9 cellular contexts compared by ENCODE assay signal in genomic region chr11:67406969-67407699, GRCh38. TPM values are rescaled to one million over a fixed set of nuclear protein-coding genes. Genes with fewer than 3 reads are reported as not detected.
DNase-seq lines count a peak whose midpoint lies in the region; ATAC-seq and TF ChIP-seq lines count a peak whose summit lies in the region.
"Had no signal": no experiment of that assay in that cellular context is flagged by ENCODE, and none has a peak within 500 bp of the region (broad histone marks: within the 10 kb centered on the region; RNA-seq: fewer than 3 reads in every experiment).

No MANE protein-coding gene starts in this region.

- peaks cover 44% of the 10 kb centered on the region for H3K36me3 ChIP-seq in KOPT-K1 (ENCODE audit: insufficient read depth, low read length)
- H3K36me3 ChIP-seq in mammary epithelial cell (ENCODE audit: insufficient read depth, low read length) = no peaks in the 10 kb centered on the region

- H2AFZ ChIP-seq in mammary epithelial cell (ENCODE audit: low read depth, low read length) = no peak overlapping the region

- H3K36me3 Mint-ChIP-seq in activated naive CD8-positive, alpha-beta T cell treated with anti-CD3 and anti-CD28 coated beads for 36 hours = peaks cover 41% of the 10 kb centered on the region
- no peaks in the 10 kb centered on the region for H3K36me3 Mint-ChIP-seq in natural killer cell treated with Interleukin-12 subunit alpha and Interleukin-12 subunit beta and Interleukin-15 and Interleukin-18, amount 100 ng/mL, for 72 hours

- H3K9me3 Mint-ChIP-seq in activated naive CD8-positive, alpha-beta T cell treated with anti-CD3 and anti-CD28 coated beads for 36 hours = no peaks in the 10 kb centered on the region
- no peaks in the 10 kb centered on the region for H3K9me3 Mint-ChIP-seq in natural killer cell treated with Interleukin-12 subunit alpha and Interleukin-12 subunit beta and Interleukin-15 and Interleukin-18, amount 100 ng/mL, for 72 hours

- no peaks in the 10 kb centered on the region for H4K20me1 ChIP-seq in mammary epithelial cell (ENCODE audit: insufficient read depth, low read length)

- H3K4me1 ChIP-seq in mammary epithelial cell (ENCODE audit: insufficient read depth, low read length) = peaks cover 7% of the 10 kb centered on the region

- CTCF ChIA-PET in mammary epithelial cell (lab: Charles Lee; ENCODE audit: low non-redundant PET) = no interaction called here

- dilution Hi-C loops in mammary epithelial cell (cut with HindIII; ENCODE audit: low sequenced_read_pairs) = no loop called here

- no peak overlapping the region for H3K9ac ChIP-seq in mammary epithelial cell (ENCODE audit: insufficient read depth, low read length)

- no peaks in the 10 kb centered on the region for H3K27me3 Mint-ChIP-seq in activated naive CD8-positive, alpha-beta T cell treated with anti-CD3 and anti-CD28 coated beads for 36 hours
- H3K27me3 Mint-ChIP-seq in natural killer cell treated with Interleukin-12 subunit alpha and Interleukin-12 subunit beta and Interleukin-15 and Interleukin-18, amount 100 ng/mL, for 72 hours = no peaks in the 10 kb centered on the region

- H3K4me1 Mint-ChIP-seq in activated naive CD8-positive, alpha-beta T cell treated with anti-CD3 and anti-CD28 coated beads for 36 hours = peaks cover 65% of the 10 kb centered on the region
- peaks cover 50 to 54% of the 10 kb centered on the region in 2 donors for H3K4me1 Mint-ChIP-seq in natural killer cell treated with Interleukin-12 subunit alpha and Interleukin-12 subunit beta and Interleukin-15 and Interleukin-18, amount 100 ng/mL, for 72 hours (ENCODE audit: low read depth in 2 of 2)

- H3K9me3 ChIP-seq in KOPT-K1 (ENCODE audit: insufficient read depth, low read length, poor library complexity, severe bottlenecking) (no peaks in the 10 kb centered on the region), mammary epithelial cell (replicated peaks; ENCODE audit: insufficient read depth, low read length) (no peaks in the 10 kb centered on the region)

- no TSS peak for BruUV-seq in mammary epithelial cell (replicated peaks; lab: Mats Ljungman, UMichigan)

- H3K27ac ChIP-seq in KOPT-K1 (ENCODE audit: low read depth, low read length, poor library complexity, severe bottlenecking) = peak overlapping the region; percentile 96
- H3K27ac ChIP-seq in mammary epithelial cell (ENCODE audit: insufficient read depth, low read depth, low read length) = no peak overlapping the region
- H3K27ac ChIP-seq: VCaP had no signal

- DNase-seq in COLO668 (lab: John Stamatoyannopoulos, UW; ENCODE audit: unreplicated experiment) (peak; percentile 40), mesenteric fat pad (ENCODE audit: low spot score) (no peak), mammary epithelial cell (no peak)
- no peak for DNase-seq in activated naive CD8-positive, alpha-beta T cell treated with anti-CD3 and anti-CD28 coated beads for 36 hours
- no peak for DNase-seq in natural killer cell treated with Interleukin-12 subunit alpha and Interleukin-12 subunit beta and Interleukin-15 and Interleukin-18, amount 100 ng/mL, for 72 hours (ENCODE audit: low spot score)
- DNase-seq: NCI-H2029 had no signal

- H3K27ac Mint-ChIP-seq in activated naive CD8-positive, alpha-beta T cell treated with anti-CD3 and anti-CD28 coated beads for 36 hours = peak overlapping the region; percentile 96
- peak overlapping the region; percentile 97 for H3K27ac Mint-ChIP-seq in natural killer cell treated with Interleukin-12 subunit alpha and Interleukin-12 subunit beta and Interleukin-15 and Interleukin-18, amount 100 ng/mL, for 72 hours

- H3K4me3 Mint-ChIP-seq in activated naive CD8-positive, alpha-beta T cell treated with anti-CD3 and anti-CD28 coated beads for 36 hours = peak overlapping the region; percentile 90
- peak overlapping the region; percentile 83 for H3K4me3 Mint-ChIP-seq in natural killer cell treated with Interleukin-12 subunit alpha and Interleukin-12 subunit beta and Interleukin-15 and Interleukin-18, amount 100 ng/mL, for 72 hours

- H3K4me3 ChIP-seq in mammary epithelial cell (replicated peaks in 1 of 3; ENCODE audit: insufficient read depth in 1 of 3, low read depth in 2 of 3, low read length in 3 of 3) = no peak overlapping the region

- no peak for TF ChIP-seq CTCF in mammary epithelial cell (conservative IDR thresholded peaks at IDR 0.05 in 1 of 2, IDR thresholded peaks at IDR 0.05 in 1 of 2; ENCODE audit: extremely low read depth in 1 of 2, insufficient read depth in 1 of 2, low read depth in 1 of 2, low read length in 2 of 2)

- H3K79me2 ChIP-seq in mammary epithelial cell (ENCODE audit: insufficient read depth, low read length) = no peaks in the 10 kb centered on the region

- WGBS in mammary epithelial cell (ENCODE audit: low coverage, missing lambda C conversion rate) = 95% methylated on average over 6 of the region's 12 CpGs

- in situ Hi-C loops in mammary epithelial cell (cut with MboI; ENCODE audit: low sequenced_read_pairs in 2 of 2) = no loop called here

- H3K27me3 ChIP-seq in mammary epithelial cell (ENCODE audit: insufficient read depth, low read length) = no peaks in the 10 kb centered on the region

- intact Hi-C loops in mammary epithelial cell (cut with micrococcal nuclease) = no loop called here

- no peak for ATAC-seq in natural killer cell treated with Interleukin-12 subunit alpha and Interleukin-12 subunit beta and Interleukin-15 and Interleukin-18, amount 100 ng/mL, for 72 hours
- ATAC-seq in HG03571 (IDR thresholded peaks at IDR 0.05; ENCODE audit: unreplicated experiment) = no peak

- no peak overlapping the region for H3K4me2 ChIP-seq in mammary epithelial cell (ENCODE audit: insufficient read depth, low read depth, low read length)

RNA-seq across cellular contexts. Expression of gene TBC1D10C, which starts 3.3 kb away (rescaled TPM):
- 100 to 1,000 TPM; 117 to 121 TPM for total RNA-seq in activated naive CD8-positive, alpha-beta T cell treated with anti-CD3 and anti-CD28 coated beads for 36 hours
- total RNA-seq in natural killer cell treated with Interleukin-12 subunit alpha and Interleukin-12 subunit beta and Interleukin-15 and Interleukin-18, amount 100 ng/mL, for 72 hours = 10 to 100 TPM; 79.5 to 88.8 TPM
- total RNA-seq in mesenteric fat pad (5.3 TPM), mammary epithelial cell (under 1 TPM in 1 of 2 donors, not detected in 1; 0.17 TPM)
- polyA plus RNA-seq in mammary epithelial cell = not detected
- not detected for polyA minus RNA-seq in mammary epithelial cell

RNA-seq across cellular contexts. Expression of gene PPP1CA, which starts 5.5 kb away (rescaled TPM):
- total RNA-seq in activated naive CD8-positive, alpha-beta T cell treated with anti-CD3 and anti-CD28 coated beads for 36 hours = 100 to 1,000 TPM; 262 to 269 TPM
- total RNA-seq in natural killer cell treated with Interleukin-12 subunit alpha and Interleukin-12 subunit beta and Interleukin-15 and Interleukin-18, amount 100 ng/mL, for 72 hours = 100 to 1,000 TPM; 317 to 378 TPM
- total RNA-seq in mesenteric fat pad (92.4 TPM), mammary epithelial cell (100 to 1,000 TPM; 178 to 182 TPM)
- 331 TPM for polyA plus RNA-seq in mammary epithelial cell
- polyA minus RNA-seq in mammary epithelial cell = 255 TPM

RNA-seq across cellular contexts. Expression of gene CARNS1, which starts 8.3 kb away (rescaled TPM):
- total RNA-seq in activated naive CD8-positive, alpha-beta T cell treated with anti-CD3 and anti-CD28 coated beads for 36 hours = 1 to 10 TPM; 3.1 to 3.7 TPM
- 1 to 10 TPM; 2.3 to 4.9 TPM for total RNA-seq in natural killer cell treated with Interleukin-12 subunit alpha and Interleukin-12 subunit beta and Interleukin-15 and Interleukin-18, amount 100 ng/mL, for 72 hours
- total RNA-seq in mesenteric fat pad (0.29 TPM), mammary epithelial cell (under 1 TPM; 0.12 to 0.33 TPM)
- 0.03 TPM for polyA plus RNA-seq in mammary epithelial cell
- polyA minus RNA-seq in mammary epithelial cell = not detected

RNA-seq across cellular contexts. Expression of gene RAD9A, which starts 15.3 kb away (rescaled TPM):
- total RNA-seq in activated naive CD8-positive, alpha-beta T cell treated with anti-CD3 and anti-CD28 coated beads for 36 hours = 10 to 100 TPM; 31.2 to 33.7 TPM
- 10 to 100 TPM; 25.9 to 47.8 TPM for total RNA-seq in natural killer cell treated with Interleukin-12 subunit alpha and Interleukin-12 subunit beta and Interleukin-15 and Interleukin-18, amount 100 ng/mL, for 72 hours
- 10.4 TPM for total RNA-seq in mesenteric fat pad
- 10 to 100 TPM in 1 of 2 donors, 1 to 10 TPM in 1; 6.5 to 17.2 TPM for total RNA-seq in mammary epithelial cell
- 15.4 TPM for polyA plus RNA-seq in mammary epithelial cell
- polyA minus RNA-seq in mammary epithelial cell = 4.8 TPM

RNA-seq across cellular contexts. Expression of gene RPS6KB2, which starts 21.2 kb away (rescaled TPM):
- 10 to 100 TPM; 64.9 to 67.7 TPM for total RNA-seq in activated naive CD8-positive, alpha-beta T cell treated with anti-CD3 and anti-CD28 coated beads for 36 hours
- total RNA-seq in natural killer cell treated with Interleukin-12 subunit alpha and Interleukin-12 subunit beta and Interleukin-15 and Interleukin-18, amount 100 ng/mL, for 72 hours = 100 to 1,000 TPM in 1 of 2 donors, 10 to 100 TPM in 1; 95.8 to 112 TPM
- 32.4 TPM for total RNA-seq in mesenteric fat pad
- 10 to 100 TPM; 35.7 to 62.3 TPM for total RNA-seq in mammary epithelial cell
- polyA plus RNA-seq in mammary epithelial cell = 58.7 TPM
- polyA minus RNA-seq in mammary epithelial cell = 76.8 TPM

Comparison
In these comparisons a context has a peak if more than half of its experiments do, and no peak if none do; other contexts are left out.
1. RNA of gene TBC1D10C, which starts 3.3 kb away (total RNA-seq): 117 to 121 TPM in activated naive CD8-positive, alpha-beta T cell treated with anti-CD3 and anti-CD28 coated beads for 36 hours and 79.5 to 88.8 TPM in natural killer cell treated with Interleukin-12 subunit alpha and Interleukin-12 subunit beta and Interleukin-15 and Interleukin-18, amount 100 ng/mL, for 72 hours; 5.3 TPM in mesenteric fat pad (single experiment) and 0.17 TPM in mammary epithelial cell; every median in the first group is over 10 times any median in the second.